1 cellular context compared by ENCODE assay signal in the genomic region with DNA sequence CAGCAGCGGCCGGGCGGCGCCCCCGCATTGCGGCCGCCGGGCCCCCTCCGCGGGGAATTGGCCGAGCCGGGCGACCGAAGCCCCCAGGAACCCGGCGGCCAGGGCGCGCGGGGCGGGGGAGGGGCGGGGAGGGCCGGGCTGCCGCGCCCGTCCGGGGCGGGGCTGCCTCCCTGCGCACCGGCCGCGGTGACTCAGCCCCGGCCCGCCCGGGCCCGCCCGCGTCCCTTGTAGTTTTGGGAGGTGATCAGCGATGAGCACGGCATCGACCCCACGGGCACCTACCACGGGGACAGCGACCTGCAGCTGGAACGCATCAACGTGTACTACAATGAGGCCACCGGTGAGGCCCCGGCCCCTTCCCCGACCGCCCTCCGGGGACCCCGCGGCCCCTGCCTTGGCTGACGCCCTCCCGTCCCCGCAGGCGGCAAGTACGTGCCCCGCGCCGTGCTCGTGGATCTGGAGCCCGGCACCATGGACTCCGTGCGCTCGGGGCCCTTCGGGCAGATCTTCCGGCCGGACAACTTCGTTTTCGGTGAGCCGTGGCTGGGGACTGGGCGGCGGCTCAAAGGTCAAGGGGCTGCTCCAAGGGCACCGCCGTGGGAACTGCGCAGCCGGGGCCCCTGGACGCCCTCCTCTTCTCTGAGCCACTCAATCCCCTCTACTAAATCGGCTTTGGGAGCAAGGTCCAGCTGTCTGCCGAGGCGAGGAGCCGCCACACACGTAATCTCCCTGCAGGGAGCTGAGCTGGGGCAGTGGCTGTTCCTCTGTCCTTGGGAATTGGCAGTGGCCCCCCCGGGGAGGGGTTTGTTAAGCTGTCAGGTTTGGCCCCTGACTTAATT.
TF ChIP-seq lines count a peak whose summit lies in the region.

No MANE protein-coding gene starts in this region.

TF ChIP-seq in HepG2, 621 proteins besides CTCF, POLR2A, EP300 and RAD21 (continued from another document and continues in another):
- TF ChIP-seq AFF4 (CRISPR knock-in tag; IDR thresholded peaks at IDR 0.05) (no peak), MYC (CRISPR knock-in tag; IDR thresholded peaks at IDR 0.05; ENCODE audit: borderline replicate concordance) (no peak), FOXA3 (CRISPR knock-in tag; IDR thresholded peaks at IDR 0.05) (0 out of 2 replicates have a peak, but pooled peaks have one; percentile 3), NFKBIZ (CRISPR knock-in tag; IDR thresholded peaks at IDR 0.05) (no peak), ZC3H13 (CRISPR knock-in tag; IDR thresholded peaks at IDR 0.05) (peak; percentile 41; the same call in 1 of the 2 replicates), ZBTB7A (CRISPR knock-in tag; IDR thresholded peaks at IDR 0.05) (no peak), ARID5B (CRISPR knock-in tag; IDR thresholded peaks at IDR 0.05) (0 out of 2 replicates have a peak, but pooled peaks have one; percentile 37), XBP1 (CRISPR knock-in tag; IDR thresholded peaks at IDR 0.05) (0 out of 2 replicates have a peak, but pooled peaks have one; percentile 39), THYN1 (CRISPR knock-in tag; IDR thresholded peaks at IDR 0.05; ENCODE audit: borderline replicate concordance, low read depth) (no peak), ZNF770 (CRISPR knock-in tag; IDR thresholded peaks at IDR 0.05) (no peak), CBX2 (IDR thresholded peaks at IDR 0.05; ENCODE audit: low read depth, low read length) (no peak), CBX2 (CRISPR knock-in tag; IDR thresholded peaks at IDR 0.05; ENCODE audit: low read depth) (no peak), SMC3 (IDR thresholded peaks at IDR 0.05; ENCODE audit: low read length) (no peak), CENPX (CRISPR knock-in tag; IDR thresholded peaks at IDR 0.05) (no peak), TFAP4 (IDR thresholded peaks at IDR 0.05; ENCODE audit: borderline replicate concordance, low read depth) (peak; percentile 14; the same call in 1 of the 2 replicates), ZNF205 (CRISPR knock-in tag; IDR thresholded peaks at IDR 0.05) (no peak), SAP130 (CRISPR knock-in tag; IDR thresholded peaks at IDR 0.05; ENCODE audit: low read depth) (peak; percentile 73), ZFY (CRISPR knock-in tag; IDR thresholded peaks at IDR 0.05) (peak; percentile 54; the same call in 1 of the 2 replicates), HNRNPLL (IDR thresholded peaks at IDR 0.05; ENCODE audit: low read depth, low read length, poor library complexity, severe bottlenecking) (peak; percentile 61), CSRNP2 (CRISPR knock-in tag; conservative IDR thresholded peaks at IDR 0.05; ENCODE audit: low read depth) (no peak), ZNF30 (CRISPR knock-in tag; IDR thresholded peaks at IDR 0.05) (no peak), HNF4A (CRISPR knock-in tag; IDR thresholded peaks at IDR 0.05) (peak; percentile 89), ZNF251 (CRISPR knock-in tag; IDR thresholded peaks at IDR 0.05) (no peak), FOXO4 (CRISPR knock-in tag; conservative IDR thresholded peaks at IDR 0.05) (no peak), SP4 (CRISPR knock-in tag; IDR thresholded peaks at IDR 0.05) (no peak), KMT2B (CRISPR knock-in tag; IDR thresholded peaks at IDR 0.05) (no peak), ZNF790 (CRISPR knock-in tag; IDR thresholded peaks at IDR 0.05; ENCODE audit: borderline replicate concordance) (no peak), MYNN (CRISPR knock-in tag; IDR thresholded peaks at IDR 0.05; ENCODE audit: low read depth) (no peak), ZNF44 (CRISPR knock-in tag; IDR thresholded peaks at IDR 0.05) (no peak), MATR3 (CRISPR knock-in tag; IDR thresholded peaks at IDR 0.05) (no peak), SALL2 (CRISPR knock-in tag; IDR thresholded peaks at IDR 0.05) (no peak), KDM4B (CRISPR knock-in tag; IDR thresholded peaks at IDR 0.05) (no peak), ZNF564 (CRISPR knock-in tag; IDR thresholded peaks at IDR 0.05) (no peak), ESRRA (CRISPR knock-in tag; IDR thresholded peaks at IDR 0.05; ENCODE audit: low read depth) (peak; percentile 88; the same call in 1 of the 2 replicates), ZNF224 (CRISPR knock-in tag; IDR thresholded peaks at IDR 0.05) (no peak), FOXM1 (CRISPR knock-in tag; IDR thresholded peaks at IDR 0.05) (no peak), GPN1 (CRISPR knock-in tag; IDR thresholded peaks at IDR 0.05; ENCODE audit: borderline replicate concordance) (no peak), TOPORS (CRISPR knock-in tag; IDR thresholded peaks at IDR 0.05) (no peak), ETV5 (CRISPR knock-in tag; IDR thresholded peaks at IDR 0.05; ENCODE audit: borderline replicate concordance) (peak; percentile 21; the same call in 1 of the 2 replicates), NFE2L1 (CRISPR knock-in tag; IDR thresholded peaks at IDR 0.05; ENCODE audit: borderline replicate concordance) (peak; percentile 25; the same call in 1 of the 2 replicates)
- TF ChIP-seq, protein P1, sequence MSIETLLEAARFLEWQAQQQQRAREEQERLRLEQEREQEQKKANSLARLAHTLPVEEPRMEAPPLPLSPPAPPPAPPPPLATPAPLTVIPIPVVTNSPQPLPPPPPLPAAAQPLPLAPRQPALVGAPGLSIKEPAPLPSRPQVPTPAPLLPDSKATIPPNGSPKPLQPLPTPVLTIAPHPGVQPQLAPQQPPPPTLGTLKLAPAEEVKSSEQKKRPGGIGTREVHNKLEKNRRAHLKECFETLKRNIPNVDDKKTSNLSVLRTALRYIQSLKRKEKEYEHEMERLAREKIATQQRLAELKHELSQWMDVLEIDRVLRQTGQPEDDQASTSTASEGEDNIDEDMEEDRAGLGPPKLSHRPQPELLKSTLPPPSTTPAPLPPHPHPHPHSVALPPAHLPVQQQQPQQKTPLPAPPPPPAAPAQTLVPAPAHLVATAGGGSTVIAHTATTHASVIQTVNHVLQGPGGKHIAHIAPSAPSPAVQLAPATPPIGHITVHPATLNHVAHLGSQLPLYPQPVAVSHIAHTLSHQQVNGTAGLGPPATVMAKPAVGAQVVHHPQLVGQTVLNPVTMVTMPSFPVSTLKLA (IDR thresholded peaks at IDR 0.05) = no peak
- TF ChIP-seq, protein P2, sequence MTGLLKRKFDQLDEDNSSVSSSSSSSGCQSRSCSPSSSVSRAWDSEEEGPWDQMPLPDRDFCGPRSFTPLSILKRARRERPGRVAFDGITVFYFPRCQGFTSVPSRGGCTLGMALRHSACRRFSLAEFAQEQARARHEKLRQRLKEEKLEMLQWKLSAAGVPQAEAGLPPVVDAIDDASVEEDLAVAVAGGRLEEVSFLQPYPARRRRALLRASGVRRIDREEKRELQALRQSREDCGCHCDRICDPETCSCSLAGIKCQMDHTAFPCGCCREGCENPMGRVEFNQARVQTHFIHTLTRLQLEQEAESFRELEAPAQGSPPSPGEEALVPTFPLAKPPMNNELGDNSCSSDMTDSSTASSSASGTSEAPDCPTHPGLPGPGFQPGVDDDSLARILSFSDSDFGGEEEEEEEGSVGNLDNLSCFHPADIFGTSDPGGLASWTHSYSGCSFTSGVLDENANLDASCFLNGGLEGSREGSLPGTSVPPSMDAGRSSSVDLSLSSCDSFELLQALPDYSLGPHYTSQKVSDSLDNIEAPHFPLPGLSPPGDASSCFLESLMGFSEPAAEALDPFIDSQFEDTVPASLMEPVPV (CRISPR knock-in tag; IDR thresholded peaks at IDR 0.05) = peak; percentile 60; the same call in 1 of the 2 replicates
